Comparison of ENCODE assay signal across 17 cellular contexts in genomic region chr6:105799051-105799450, GRCh38.
DNase-seq lines count a peak whose midpoint lies in the region; ATAC-seq, FAIRE-seq and TF ChIP-seq lines count a peak whose summit lies in the region.
"Had no signal": no experiment of that assay in that cellular context is flagged by ENCODE, and none has a peak within 500 bp of the region (broad histone marks: within the 10 kb centered on the region; RNA-seq: fewer than 3 reads in every experiment).

No MANE protein-coding gene starts in this region.

- CTCF ChIA-PET in IMR-90 (lab: Yijun Ruan, JAX), result no interaction called here

- H2AFZ ChIP-seq in IMR-90 (replicated peaks; ENCODE audit: low read length, poor library complexity), result no peak overlapping the region

- no peak overlapping the region for H3K27ac ChIP-seq in IMR-90 (ENCODE audit: insufficient read depth, low read length)
- H3K27ac ChIP-seq: BLaER1, cardiac muscle cell had no signal

- dilution Hi-C loops in IMR-90 (cut with HindIII; ENCODE audit: low sequenced_read_pairs, unreplicated experiment), result no loop called here

- H3K23ac ChIP-seq in IMR-90 (ENCODE audit: low read depth, low read length), result no peak overlapping the region

- no peak overlapping the region for H3K4me2 ChIP-seq in IMR-90 (ENCODE audit: low read depth, low read length)
- H3K4me2 ChIP-seq: BLaER1 had no signal

- no peak overlapping the region for H3K9ac ChIP-seq in IMR-90 (ENCODE audit: low read depth, low read length)
- H3K9ac ChIP-seq: BLaER1 had no signal

- H3K27me3 Mint-ChIP-seq in glutamatergic neuron (ENCODE audit: unreplicated experiment), result no peaks in the 10 kb centered on the region
- H3K27me3 Mint-ChIP-seq: naive B cell had no signal

- no peaks in the 10 kb centered on the region for H3K36me3 Mint-ChIP-seq in glutamatergic neuron (ENCODE audit: unreplicated experiment)
- H3K36me3 Mint-ChIP-seq: naive B cell had no signal

- H3K27ac Mint-ChIP-seq in glutamatergic neuron (ENCODE audit: unreplicated experiment), result no peak overlapping the region
- H3K27ac Mint-ChIP-seq: naive B cell had no signal

- no peaks in the 10 kb centered on the region for H3K79me1 ChIP-seq in IMR-90 (ENCODE audit: low read depth in 1 of 2, low read length in 2 of 2)

- no peak for ATAC-seq in IMR-90 (ENCODE audit: low read depth)
- ATAC-seq: PC-3 had no signal

- H3K4ac ChIP-seq in IMR-90 (ENCODE audit: low read depth, low read length), result peak overlapping the region; percentile 62

- peaks cover 16% of the 10 kb centered on the region for H3K4me1 ChIP-seq in IMR-90 (ENCODE audit: control insufficient read depth, insufficient read depth, low read length)

- H3K9me3 Mint-ChIP-seq in glutamatergic neuron (ENCODE audit: unreplicated experiment), result peaks cover 2% of the 10 kb centered on the region
- H3K9me3 Mint-ChIP-seq: naive B cell had no signal

- TF ChIP-seq RAD21 in IMR-90 (IDR thresholded peaks at IDR 0.05; ENCODE audit: low read length), result no peak

- no peak overlapping the region for H2BK5ac ChIP-seq in IMR-90 (ENCODE audit: low read depth, low read length, poor library complexity, severe bottlenecking)

- no peak for FAIRE-seq in HTR-8/SVneo (lab: Jason Lieb, UNC)
- FAIRE-seq: islet of Langerhans had no signal

- no peaks in the 10 kb centered on the region for H3K4me1 Mint-ChIP-seq in glutamatergic neuron (ENCODE audit: low read depth, unreplicated experiment)

- H3K56ac ChIP-seq in IMR-90 (ENCODE audit: extremely low read depth, insufficient read depth, low read length), result no peak overlapping the region

- BruUV-seq in IMR-90 (replicated peaks; lab: Mats Ljungman, UMichigan), result no TSS peak

- H3K9me1 ChIP-seq in IMR-90 (ENCODE audit: insufficient read depth, low read length), result peaks cover 11% of the 10 kb centered on the region

- H4K5ac ChIP-seq in IMR-90 (ENCODE audit: low read depth, low read length), result peak overlapping the region; percentile 65; the same call in 1 of the 2 replicates

- peak overlapping the region in 1 of 2 experiments; percentile 12; a peak in 2 of 4 replicates for H4K8ac ChIP-seq in IMR-90 (ENCODE audit: low read depth in 2 of 2, low read length in 2 of 2)

- no peak overlapping the region for H3K4me3 Mint-ChIP-seq in glutamatergic neuron (ENCODE audit: unreplicated experiment)
- H3K4me3 Mint-ChIP-seq: naive B cell had no signal

- H2AK9ac ChIP-seq in IMR-90 (replicated peaks; ENCODE audit: low read depth, low read length, poor library complexity), result no peak overlapping the region

- no peak for TF ChIP-seq POLR2A in IMR-90 (IDR thresholded peaks at IDR 0.05; ENCODE audit: low read depth, low read length)

- H3K4me3 ChIP-seq in IMR-90 (ENCODE audit: insufficient read depth, low read depth, low read length) (no peak overlapping the region), fibroblast of mammary gland (ENCODE audit: control insufficient read depth, low read depth, low read length) (no peak overlapping the region), retinal pigment epithelial cell (ENCODE audit: low read length) (no peak overlapping the region)
- H3K4me3 ChIP-seq: BLaER1, cardiac muscle cell had no signal

- in situ Hi-C loops in IMR-90 (cut with MboI; ENCODE audit: low sequenced_read_pairs), result no loop called here

- H2AK5ac ChIP-seq in IMR-90 (ENCODE audit: low read depth, low read length), result peak overlapping the region; percentile 65; the same call in 1 of the 2 replicates

- POLR2A ChIA-PET in IMR-90 (lab: Charles Lee; ENCODE audit: unreplicated experiment), result no interaction called here

- peak overlapping the region; percentile 62; the same call in 2 of the 3 replicates for H2BK15ac ChIP-seq in IMR-90 (ENCODE audit: low read depth, low read length)

- DNase-seq in AG09319 (ENCODE audit: extremely low read depth, low read depth) (peak; percentile 47), IMR-90 (no peak), fibroblast of mammary gland (ENCODE audit: low read depth) (peak; percentile 53), retinal pigment epithelial cell (ENCODE audit: low read depth) (peak; percentile 34), glutamatergic neuron (no peak), HTR-8/SVneo (ENCODE audit: insufficient read length, low spot score) (no peak), HPDE6-E6E7 (ENCODE audit: extremely low spot score) (no peak)
- DNase-seq in effector CD8-positive, alpha-beta T cell (lab: John Stamatoyannopoulos, UW), result no peak
- DNase-seq: activated CD4-positive, alpha-beta T cell treated with anti-CD3 and anti-CD28 coated beads, Interleukin-2, amount 50 U/mL, for 48 hours; activated naive CD4-positive, alpha-beta T cell treated with Interleukin-2 at 50 U/mL for 16 hours; naive B cell; NCI-H2171 treated with DMSO at 0.1 percent for 48 hours; PC-3; T-helper 2 cell had no signal

- no peaks in the 10 kb centered on the region for H4K20me1 ChIP-seq in IMR-90 (ENCODE audit: insufficient read depth, low read length)
- H4K20me1 ChIP-seq: BLaER1 had no signal

- H3K18ac ChIP-seq in IMR-90 (ENCODE audit: low read depth, low read length), result peak overlapping the region; percentile 14

- intact Hi-C loops in IMR-90 (cut with micrococcal nuclease), result loop anchor here (5.0 to 10.0 kb wide), 2 partner anchors 193 to 286 kb away; partner anchors contain the start of gene PRDM1

- peak overlapping the region; percentile 57 for H2BK120ac ChIP-seq in IMR-90 (ENCODE audit: low read depth, low read length)

- H3K27me3 ChIP-seq in IMR-90 (ENCODE audit: control insufficient read depth, insufficient read depth, low read length), result no peaks in the 10 kb centered on the region
- H3K27me3 ChIP-seq: BLaER1, cardiac muscle cell had no signal

- no peaks in the 10 kb centered on the region for H3K36me3 ChIP-seq in IMR-90 (ENCODE audit: control insufficient read depth, insufficient read depth, low read length)
- H3K36me3 ChIP-seq: BLaER1, cardiac muscle cell had no signal

- TF ChIP-seq CTCF in AG09319 (IDR thresholded peaks at IDR 0.05; ENCODE audit: low read depth, low read length) (no peak), IMR-90 (conservative IDR thresholded peaks at IDR 0.05; ENCODE audit: low read depth, low read length) (no peak), fibroblast of mammary gland (conservative IDR thresholded peaks at IDR 0.05; ENCODE audit: control insufficient read depth, insufficient read depth, low read depth, low read length) (no peak), retinal pigment epithelial cell (conservative IDR thresholded peaks at IDR 0.05; ENCODE audit: low read depth, low read length) (no peak), glutamatergic neuron (IDR thresholded peaks at IDR 0.05; ENCODE audit: partially characterized antibody, unreplicated experiment) (no peak)

- no peaks in the 10 kb centered on the region for H3K9me3 ChIP-seq in IMR-90 (ENCODE audit: control insufficient read depth, insufficient read depth, low read length)
- H3K9me3 ChIP-seq: BLaER1 had no signal

- H2BK20ac ChIP-seq in IMR-90 (ENCODE audit: low read depth, low read length), result peak overlapping the region; percentile 27; the same call in 1 of the 2 replicates

- peak overlapping the region; percentile 61 for H3K14ac ChIP-seq in IMR-90 (replicated peaks; ENCODE audit: low read depth, low read length)

- no CpG with 5 or more reads among the region's 2 CpGs for WGBS in IMR-90 (ENCODE audit: extremely low coverage in 2 of 2, insufficient read length in 1 of 2), 2 experiments

- 0 out of 2 replicates have a peak overlapping the region, but pooled peaks have one; percentile 16 for H4K91ac ChIP-seq in IMR-90 (ENCODE audit: insufficient read depth, low read depth, low read length)

TF ChIP-seq in IMR-90, 13 proteins besides CTCF, POLR2A, EP300 and RAD21:
- TF ChIP-seq RFX5 (IDR thresholded peaks at IDR 0.05; ENCODE audit: low read depth, low read length), result no peak
- no peak for TF ChIP-seq BHLHE40 (IDR thresholded peaks at IDR 0.05; ENCODE audit: low read depth, low read length)
- TF ChIP-seq NFE2L2 (IDR thresholded peaks at IDR 0.05; ENCODE audit: low read depth, low read length), result no peak
- TF ChIP-seq CEBPB (IDR thresholded peaks at IDR 0.05; ENCODE audit: low read depth, low read length), result no peak
- TF ChIP-seq MAFK (IDR thresholded peaks at IDR 0.05; ENCODE audit: low read depth, low read length), result no peak
- TF ChIP-seq, protein P1, sequence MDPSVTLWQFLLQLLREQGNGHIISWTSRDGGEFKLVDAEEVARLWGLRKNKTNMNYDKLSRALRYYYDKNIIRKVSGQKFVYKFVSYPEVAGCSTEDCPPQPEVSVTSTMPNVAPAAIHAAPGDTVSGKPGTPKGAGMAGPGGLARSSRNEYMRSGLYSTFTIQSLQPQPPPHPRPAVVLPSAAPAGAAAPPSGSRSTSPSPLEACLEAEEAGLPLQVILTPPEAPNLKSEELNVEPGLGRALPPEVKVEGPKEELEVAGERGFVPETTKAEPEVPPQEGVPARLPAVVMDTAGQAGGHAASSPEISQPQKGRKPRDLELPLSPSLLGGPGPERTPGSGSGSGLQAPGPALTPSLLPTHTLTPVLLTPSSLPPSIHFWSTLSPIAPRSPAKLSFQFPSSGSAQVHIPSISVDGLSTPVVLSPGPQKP (IDR thresholded peaks at IDR 0.05; ENCODE audit: borderline replicate concordance, low read depth, low read length), result no peak
- TF ChIP-seq MXI1 (IDR thresholded peaks at IDR 0.05; ENCODE audit: borderline replicate concordance, low read depth, low read length), result no peak
- no peak for TF ChIP-seq RCOR1 (IDR thresholded peaks at IDR 0.05; ENCODE audit: insufficient replicate concordance, low read length)
- TF ChIP-seq, protein P2, sequence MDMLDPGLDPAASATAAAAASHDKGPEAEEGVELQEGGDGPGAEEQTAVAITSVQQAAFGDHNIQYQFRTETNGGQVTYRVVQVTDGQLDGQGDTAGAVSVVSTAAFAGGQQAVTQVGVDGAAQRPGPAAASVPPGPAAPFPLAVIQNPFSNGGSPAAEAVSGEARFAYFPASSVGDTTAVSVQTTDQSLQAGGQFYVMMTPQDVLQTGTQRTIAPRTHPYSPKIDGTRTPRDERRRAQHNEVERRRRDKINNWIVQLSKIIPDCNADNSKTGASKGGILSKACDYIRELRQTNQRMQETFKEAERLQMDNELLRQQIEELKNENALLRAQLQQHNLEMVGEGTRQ (IDR thresholded peaks at IDR 0.05; ENCODE audit: low read depth, low read length), result no peak
- TF ChIP-seq FOS (IDR thresholded peaks at IDR 0.05; ENCODE audit: low read depth, low read length), result no peak
- TF ChIP-seq CHD1 (IDR thresholded peaks at IDR 0.05; ENCODE audit: low read depth, low read length), result no peak
- no peak for TF ChIP-seq SMC3 (IDR thresholded peaks at IDR 0.05; ENCODE audit: low read depth, low read length)
TF ChIP-seq in IMR-90: peak in this region for 0.

Comparison
In these comparisons a context has a peak if more than half of its experiments do, and no peak if none do; other contexts are left out.
1. DNase-seq: peak in AG09319 (single experiment), fibroblast of mammary gland (single experiment) and retinal pigment epithelial cell (single experiment); none in IMR-90 (single experiment), glutamatergic neuron (single experiment), HTR-8/SVneo (single experiment), effector CD8-positive, alpha-beta T cell (single experiment) and HPDE6-E6E7 (single experiment).